Comparison of ENCODE assay signal across 25 cellular contexts in genomic region chr7:2575046-2575732, GRCh38. TPM values are rescaled to one million over a fixed set of nuclear protein-coding genes. Genes with fewer than 3 reads are reported as not detected.
DNase-seq lines count a peak whose midpoint lies in the region; ATAC-seq, FAIRE-seq and TF ChIP-seq lines count a peak whose summit lies in the region.
"Had no signal": no experiment of that assay in that cellular context is flagged by ENCODE, and none has a peak within 500 bp of the region (broad histone marks: within the 10 kb centered on the region; RNA-seq: fewer than 3 reads in every experiment).

No MANE protein-coding gene starts in this region.

- peaks cover 18% of the 10 kb centered on the region for H3K4me1 Mint-ChIP-seq in activated CD4-positive, alpha-beta T cell treated with anti-CD3 and anti-CD28 coated beads, Interleukin-2, amount 10 ng/mL, durations not matched to agents 7 days and 5 days
- peaks cover 11% of the 10 kb centered on the region for H3K4me1 Mint-ChIP-seq in activated CD4-positive, alpha-beta T cell treated with anti-CD3 and anti-CD28 coated beads for 36 hours
- H3K4me1 Mint-ChIP-seq in activated CD4-positive, alpha-beta memory T cell treated with anti-CD3 and anti-CD28 coated beads for 36 hours (ENCODE audit: low read depth) = peaks cover 5% of the 10 kb centered on the region
- peaks cover 0 to 1% (median under 1%) of the 10 kb centered on the region in 4 donors for H3K4me1 Mint-ChIP-seq in CD4-positive, alpha-beta memory T cell

- CTCF ChIA-PET in activated CD4-positive, alpha-beta T cell treated with anti-CD3 and anti-CD28 coated beads, Interleukin-2, amount 10 ng/mL, durations not matched to agents 7 days and 5 days (lab: Charles Lee) = interaction anchor here (0.9 to 1.2 kb wide), 3 partner anchors 15 to 134 kb away, joined by 3 read pairs; no protein-coding TSS in a partner anchor
- CTCF ChIA-PET in activated CD4-positive, alpha-beta T cell treated with anti-CD3 and anti-CD28 coated beads for 36 hours (lab: Charles Lee) = interaction anchor here (0.5 to 0.7 kb wide), 2 partner anchors 16 to 214 kb away, joined by 3 read pairs; no protein-coding TSS in a partner anchor
- CTCF ChIA-PET in activated CD4-positive, alpha-beta memory T cell treated with anti-CD3 and anti-CD28 coated beads for 36 hours (lab: Charles Lee) = interaction anchor here (1.0 kb wide), 1 partner anchor 135 kb away, joined by 5 read pairs; no protein-coding TSS in a partner anchor
- CTCF ChIA-PET in CD4-positive, alpha-beta memory T cell (lab: Charles Lee; ENCODE audit: partially characterized antibody) = no interaction called here

- no peaks in the 10 kb centered on the region for H3K4me1 ChIP-seq in lower lobe of right lung
- H3K4me1 ChIP-seq in CD4-positive, alpha-beta memory T cell (ENCODE audit: insufficient read depth, low read length) = no peaks in the 10 kb centered on the region

- no peaks in the 10 kb centered on the region for H3K27me3 Mint-ChIP-seq in activated CD4-positive, alpha-beta T cell treated with anti-CD3 and anti-CD28 coated beads, Interleukin-2, amount 10 ng/mL, durations not matched to agents 7 days and 5 days
- no peaks in the 10 kb centered on the region for H3K27me3 Mint-ChIP-seq in activated CD4-positive, alpha-beta T cell treated with anti-CD3 and anti-CD28 coated beads for 36 hours
- no peaks in the 10 kb centered on the region for H3K27me3 Mint-ChIP-seq in activated CD4-positive, alpha-beta memory T cell treated with anti-CD3 and anti-CD28 coated beads for 36 hours
- no peaks in the 10 kb centered on the region for H3K27me3 Mint-ChIP-seq in CD4-positive, alpha-beta memory T cell

- TF ChIP-seq CTCF in NB4 (IDR thresholded peaks at IDR 0.05; ENCODE audit: low read depth, low read length) (no peak), lower lobe of right lung (IDR thresholded peaks at IDR 0.05) (no peak), coronary artery (IDR thresholded peaks at IDR 0.05) (no peak)

- H3K4me3 ChIP-seq in NB4 (ENCODE audit: low read depth, low read length) (no peak overlapping the region), lower lobe of right lung (no peak overlapping the region), coronary artery (no peak overlapping the region)
- H3K4me3 ChIP-seq in CD4-positive, alpha-beta memory T cell (ENCODE audit: low read length in 2 of 2) = no peak overlapping the region
- H3K4me3 ChIP-seq: GM23248 had no signal

- H3K9me3 Mint-ChIP-seq in activated CD4-positive, alpha-beta T cell treated with anti-CD3 and anti-CD28 coated beads, Interleukin-2, amount 10 ng/mL, durations not matched to agents 7 days and 5 days = peaks cover 2% of the 10 kb centered on the region
- no peaks in the 10 kb centered on the region for H3K9me3 Mint-ChIP-seq in activated CD4-positive, alpha-beta T cell treated with anti-CD3 and anti-CD28 coated beads for 36 hours (ENCODE audit: low read depth)
- no peaks in the 10 kb centered on the region for H3K9me3 Mint-ChIP-seq in activated CD4-positive, alpha-beta memory T cell treated with anti-CD3 and anti-CD28 coated beads for 36 hours
- no peaks in the 10 kb centered on the region for H3K9me3 Mint-ChIP-seq in CD4-positive, alpha-beta memory T cell

- TF ChIP-seq POLR2A in NB4 (IDR thresholded peaks at IDR 0.05; ENCODE audit: extremely low read depth, insufficient read length) = no peak

- ATAC-seq in activated CD4-positive, alpha-beta T cell treated with anti-CD3 and anti-CD28 coated beads for 36 hours = no peak
- ATAC-seq in lower lobe of right lung = no peak
- ATAC-seq: SK-N-SH treated with all-trans-retinoic acid at 6 μM for 48 hours had no signal

- H3K36me3 Mint-ChIP-seq in activated CD4-positive, alpha-beta T cell treated with anti-CD3 and anti-CD28 coated beads, Interleukin-2, amount 10 ng/mL, durations not matched to agents 7 days and 5 days (ENCODE audit: low read depth) = peaks cover 14% of the 10 kb centered on the region
- H3K36me3 Mint-ChIP-seq in activated CD4-positive, alpha-beta T cell treated with anti-CD3 and anti-CD28 coated beads for 36 hours (ENCODE audit: low read depth) = peaks cover 10% of the 10 kb centered on the region
- H3K36me3 Mint-ChIP-seq in activated CD4-positive, alpha-beta memory T cell treated with anti-CD3 and anti-CD28 coated beads for 36 hours = no peaks in the 10 kb centered on the region
- H3K36me3 Mint-ChIP-seq in CD4-positive, alpha-beta memory T cell = peaks cover 10 to 11% of the 10 kb centered on the region in 2 donors

- POLR2A ChIA-PET in activated CD4-positive, alpha-beta T cell treated with anti-CD3 and anti-CD28 coated beads, Interleukin-2, amount 10 ng/mL, durations not matched to agents 7 days and 5 days (lab: Charles Lee) = no interaction called here
- POLR2A ChIA-PET in activated CD4-positive, alpha-beta T cell treated with anti-CD3 and anti-CD28 coated beads for 36 hours (lab: Charles Lee) = no interaction called here
- POLR2A ChIA-PET in activated CD4-positive, alpha-beta memory T cell treated with anti-CD3 and anti-CD28 coated beads for 36 hours (lab: Charles Lee) = no interaction called here
- POLR2A ChIA-PET in CD4-positive, alpha-beta memory T cell (lab: Charles Lee; ENCODE audit: partially characterized antibody) = interaction anchor here (0.5 kb wide), 1 partner anchor 235 kb away, joined by 3 read pairs; no protein-coding TSS in a partner anchor

- no peak overlapping the region for H3K27ac ChIP-seq in lower lobe of right lung
- no peak overlapping the region for H3K27ac ChIP-seq in CD4-positive, alpha-beta memory T cell (ENCODE audit: low read depth, low read length)
- no peak overlapping the region for H3K27ac ChIP-seq in coronary artery
- H3K27ac ChIP-seq: 22Rv1, C4-2B, GM23248, HL-60, RWPE1 had no signal

- no peak overlapping the region for H3K4me3 Mint-ChIP-seq in activated CD4-positive, alpha-beta T cell treated with anti-CD3 and anti-CD28 coated beads, Interleukin-2, amount 10 ng/mL, durations not matched to agents 7 days and 5 days
- H3K4me3 Mint-ChIP-seq in activated CD4-positive, alpha-beta T cell treated with anti-CD3 and anti-CD28 coated beads for 36 hours = no peak overlapping the region
- H3K4me3 Mint-ChIP-seq in activated CD4-positive, alpha-beta memory T cell treated with anti-CD3 and anti-CD28 coated beads for 36 hours = no peak overlapping the region
- H3K4me3 Mint-ChIP-seq in CD4-positive, alpha-beta memory T cell = no peak overlapping the region

- H3K27me3 ChIP-seq in lower lobe of right lung (ENCODE audit: low read depth) = no peaks in the 10 kb centered on the region
- no peaks in the 10 kb centered on the region for H3K27me3 ChIP-seq in CD4-positive, alpha-beta memory T cell (ENCODE audit: insufficient read depth, low read length)

- DNase-seq in activated CD4-positive, alpha-beta T cell treated with anti-CD3 and anti-CD28 coated beads, Interleukin-2, amount 10 ng/mL, durations not matched to agents 7 days and 5 days = no peak
- DNase-seq in activated CD4-positive, alpha-beta T cell treated with anti-CD3 and anti-CD28 coated beads for 36 hours = no peak
- peak; percentile 32 for DNase-seq in NB4 (ENCODE audit: low read depth)
- DNase-seq in lower lobe of right lung = peak; percentile 31
- DNase-seq in urothelium cell line (ENCODE audit: low spot score) = no peak
- DNase-seq in activated CD4-positive, alpha-beta memory T cell treated with anti-CD3 and anti-CD28 coated beads for 36 hours = no peak
- no peak for DNase-seq in CD4-positive, alpha-beta memory T cell
- no peak for DNase-seq in coronary artery (ENCODE audit: low spot score)
- DNase-seq: ACHN; DMS79 treated with DMSO at 0.1 percent for 48 hours; GM23248; HCEC 1CT; KG1; NCI-H1105; NCI-H2029 treated with DMSO at 0.1 percent for 48 hours; NCI-H2171; NCI-H345; NCI-H524; NCI-H774; NK-92 treated with Interleukin-12 subunit alpha and Interleukin-12 subunit beta, amount 100 ng/mL, for 24 hours had no signal

- no peaks in the 10 kb centered on the region for H3K9me3 ChIP-seq in lower lobe of right lung
- no peaks in the 10 kb centered on the region for H3K9me3 ChIP-seq in CD4-positive, alpha-beta memory T cell (ENCODE audit: control insufficient read depth in 1 of 2, low read length in 2 of 2)

- FAIRE-seq in urothelium cell line (lab: Jason Lieb, UNC) = peak; percentile 96

- H3K27ac Mint-ChIP-seq in activated CD4-positive, alpha-beta T cell treated with anti-CD3 and anti-CD28 coated beads, Interleukin-2, amount 10 ng/mL, durations not matched to agents 7 days and 5 days = peak overlapping the region; percentile 5
- H3K27ac Mint-ChIP-seq in activated CD4-positive, alpha-beta T cell treated with anti-CD3 and anti-CD28 coated beads for 36 hours = no peak overlapping the region
- no peak overlapping the region for H3K27ac Mint-ChIP-seq in activated CD4-positive, alpha-beta memory T cell treated with anti-CD3 and anti-CD28 coated beads for 36 hours
- H3K27ac Mint-ChIP-seq in CD4-positive, alpha-beta memory T cell = peak overlapping the region in 1 of 7 donors; percentile 86

- H3K36me3 ChIP-seq in lower lobe of right lung = peaks cover 59% of the 10 kb centered on the region
- H3K36me3 ChIP-seq in CD4-positive, alpha-beta memory T cell (ENCODE audit: insufficient read depth, low read length) = no peaks in the 10 kb centered on the region

- intact Hi-C loops in activated CD4-positive, alpha-beta T cell treated with anti-CD3 and anti-CD28 coated beads for 36 hours (cut with DNase I, micrococcal nuclease) = no loop called here
- intact Hi-C loops in lower lobe of right lung (cut with DNase I) = no loop called here
- intact Hi-C loops in activated CD4-positive, alpha-beta memory T cell treated with anti-CD3 and anti-CD28 coated beads for 36 hours (cut with micrococcal nuclease) = no loop called here
- intact Hi-C loops in CD4-positive, alpha-beta memory T cell (cut with micrococcal nuclease) = no loop called here

RNA-seq across cellular contexts. Expression of gene IQCE, which starts 16.4 kb away (rescaled TPM):
- 10 to 100 TPM; 13.8 to 15.5 TPM for total RNA-seq in activated CD4-positive, alpha-beta T cell treated with anti-CD3 and anti-CD28 coated beads, Interleukin-2, amount 10 ng/mL, durations not matched to agents 7 days and 5 days
- 1 to 10 TPM; 7.2 to 8.4 TPM for total RNA-seq in activated CD4-positive, alpha-beta T cell treated with anti-CD3 and anti-CD28 coated beads for 36 hours
- total RNA-seq in lower lobe of right lung = 32.0 TPM
- total RNA-seq in activated CD4-positive, alpha-beta memory T cell treated with anti-CD3 and anti-CD28 coated beads for 36 hours = 10 to 100 TPM in 1 of 2 experiments, 1 to 10 TPM in 1; 8.5 to 10.7 TPM
- total RNA-seq in CD4-positive, alpha-beta memory T cell = 1 to 10 TPM; 8.2 to 9.4 TPM
- 1 to 10 TPM in 1 of 2 donors, under 1 TPM in 1; 0.81 to 3.7 TPM for polyA plus RNA-seq in CD4-positive, alpha-beta memory T cell

RNA-seq across cellular contexts. Expression of gene BRAT1, which starts 19.9 kb away (rescaled TPM):
- 10 to 100 TPM; 40.0 to 43.9 TPM for total RNA-seq in activated CD4-positive, alpha-beta T cell treated with anti-CD3 and anti-CD28 coated beads, Interleukin-2, amount 10 ng/mL, durations not matched to agents 7 days and 5 days
- 10 to 100 TPM; 34.7 to 35.9 TPM for total RNA-seq in activated CD4-positive, alpha-beta T cell treated with anti-CD3 and anti-CD28 coated beads for 36 hours
- total RNA-seq in lower lobe of right lung = 24.4 TPM
- 10 to 100 TPM; 33.5 to 33.6 TPM for total RNA-seq in activated CD4-positive, alpha-beta memory T cell treated with anti-CD3 and anti-CD28 coated beads for 36 hours
- 10 to 100 TPM; 37.0 to 41.4 TPM for total RNA-seq in CD4-positive, alpha-beta memory T cell
- 10 to 100 TPM; 24.2 to 42.4 TPM for polyA plus RNA-seq in CD4-positive, alpha-beta memory T cell

RNA-seq across cellular contexts. Expression of gene LFNG, which starts 55.6 kb away (rescaled TPM):
- total RNA-seq in activated CD4-positive, alpha-beta T cell treated with anti-CD3 and anti-CD28 coated beads, Interleukin-2, amount 10 ng/mL, durations not matched to agents 7 days and 5 days = 100 to 1,000 TPM in 1 of 2 experiments, 10 to 100 TPM in 1; 93.3 to 109 TPM
- 10 to 100 TPM; 14.9 to 23.3 TPM for total RNA-seq in activated CD4-positive, alpha-beta T cell treated with anti-CD3 and anti-CD28 coated beads for 36 hours
- 42.6 TPM for total RNA-seq in lower lobe of right lung
- 10 to 100 TPM; 33.0 to 33.1 TPM for total RNA-seq in activated CD4-positive, alpha-beta memory T cell treated with anti-CD3 and anti-CD28 coated beads for 36 hours
- 100 to 1,000 TPM; 125 to 127 TPM for total RNA-seq in CD4-positive, alpha-beta memory T cell
- 1 to 10 TPM in 1 of 2 donors, under 1 TPM in 1; 0.09 to 4.1 TPM for polyA plus RNA-seq in CD4-positive, alpha-beta memory T cell

RNA-seq across cellular contexts. Expression of gene TTYH3, which starts 56.6 kb away (rescaled TPM):
- 10 to 100 TPM; 17.2 to 19.7 TPM for total RNA-seq in activated CD4-positive, alpha-beta T cell treated with anti-CD3 and anti-CD28 coated beads, Interleukin-2, amount 10 ng/mL, durations not matched to agents 7 days and 5 days
- total RNA-seq in activated CD4-positive, alpha-beta T cell treated with anti-CD3 and anti-CD28 coated beads for 36 hours = 10 to 100 TPM; 18.7 to 20.2 TPM
- 51.7 TPM for total RNA-seq in lower lobe of right lung
- 10 to 100 TPM; 13.5 to 14.8 TPM for total RNA-seq in activated CD4-positive, alpha-beta memory T cell treated with anti-CD3 and anti-CD28 coated beads for 36 hours
- 10 to 100 TPM; 10.3 to 12.0 TPM for total RNA-seq in CD4-positive, alpha-beta memory T cell
- 1 to 10 TPM in 1 of 2 donors, under 1 TPM in 1; 0.14 to 1.3 TPM for polyA plus RNA-seq in CD4-positive, alpha-beta memory T cell

Comparison
In these comparisons a context has a peak if more than half of its experiments do, and no peak if none do; other contexts are left out.
1. DNase-seq: peak in NB4 (single experiment) and lower lobe of right lung (single experiment); none in activated CD4-positive, alpha-beta T cell treated with anti-CD3 and anti-CD28 coated beads, Interleukin-2, amount 10 ng/mL, durations not matched to agents 7 days and 5 days (single experiment), activated CD4-positive, alpha-beta T cell treated with anti-CD3 and anti-CD28 coated beads for 36 hours (single experiment), urothelium cell line (single experiment), activated CD4-positive, alpha-beta memory T cell treated with anti-CD3 and anti-CD28 coated beads for 36 hours (single experiment), CD4-positive, alpha-beta memory T cell (0 of 5) and coronary artery (single experiment).